In genomic region chrX:57286507-57287251, GRCh38 we compare ENCODE assay signal across 1 cellular context.
TF ChIP-seq lines count a peak whose summit lies in the region.

Gene FAAH2, plus strand, starts transcription at chrX:57286706. Its CDS starts 120 bp downstream, at chrX:57286826.

TF ChIP-seq in HepG2, 621 proteins besides CTCF, POLR2A, EP300 and RAD21 (continued from another document and continues in another):
- no peak for TF ChIP-seq ZNF276 (CRISPR knock-in tag; IDR thresholded peaks at IDR 0.05; ENCODE audit: low read depth)
- TF ChIP-seq ZNF687 (CRISPR knock-in tag; IDR thresholded peaks at IDR 0.05), result peak; percentile 37; the same call in 1 of the 2 replicates
- TF ChIP-seq ATF4 (CRISPR knock-in tag; IDR thresholded peaks at IDR 0.05), result 0 out of 4 replicates have a peak, but pooled peaks of 1 of the 2 experiments have one; percentile 39
- TF ChIP-seq ZNF772 (CRISPR knock-in tag; IDR thresholded peaks at IDR 0.05), result no peak
- TF ChIP-seq PLRG1 (conservative IDR thresholded peaks at IDR 0.05), result no peak
- 0 out of 2 replicates have a peak, but pooled peaks have one; percentile 11 for TF ChIP-seq ELF3 (CRISPR knock-in tag; IDR thresholded peaks at IDR 0.05)
- TF ChIP-seq XRCC5 (optimal IDR thresholded peaks at IDR 0.05; ENCODE audit: low read length), result peak; percentile 40
- no peak for TF ChIP-seq ASH2L (IDR thresholded peaks at IDR 0.05; ENCODE audit: insufficient read length, low read depth, low read length)
- TF ChIP-seq ZFX (CRISPR knock-in tag; IDR thresholded peaks at IDR 0.05; ENCODE audit: low read depth), result peak; percentile 56; the same call in 1 of the 2 replicates
- no peak for TF ChIP-seq ZNF550 (CRISPR knock-in tag; IDR thresholded peaks at IDR 0.05; ENCODE audit: borderline replicate concordance)
- no peak for TF ChIP-seq CEBPB (IDR thresholded peaks at IDR 0.05; ENCODE audit: borderline replicate concordance, low read depth, low read length)
- TF ChIP-seq HMGXB4 (CRISPR knock-in tag; IDR thresholded peaks at IDR 0.05; ENCODE audit: borderline replicate concordance in 1 of 2, low read depth in 1 of 2), result peak in 1 of 2 experiments; percentile 48; a peak in 2 of 4 replicates
- peak; percentile 51; the same call in 1 of the 2 replicates for TF ChIP-seq ZNF335 (CRISPR knock-in tag; IDR thresholded peaks at IDR 0.05)
- TF ChIP-seq ZMYM3 (CRISPR knock-in tag; IDR thresholded peaks at IDR 0.05), result peak; percentile 80
- TF ChIP-seq NFYC (CRISPR knock-in tag; IDR thresholded peaks at IDR 0.05), result no peak
- peak; percentile 49; the same call in 1 of the 2 replicates for TF ChIP-seq ZNF501 (CRISPR knock-in tag; IDR thresholded peaks at IDR 0.05)
- TF ChIP-seq ZBTB25 (CRISPR knock-in tag; IDR thresholded peaks at IDR 0.05), result no peak
- peak; percentile 39 for TF ChIP-seq TEAD3 (CRISPR knock-in tag; optimal IDR thresholded peaks at IDR 0.05; ENCODE audit: borderline replicate concordance)
- TF ChIP-seq ZNF574 (CRISPR knock-in tag; IDR thresholded peaks at IDR 0.05), result 0 out of 2 replicates have a peak, but pooled peaks have one; percentile 29
- no peak for TF ChIP-seq ZNF570 (CRISPR knock-in tag; IDR thresholded peaks at IDR 0.05; ENCODE audit: borderline replicate concordance)
- no peak for TF ChIP-seq ZNF644 (CRISPR knock-in tag; IDR thresholded peaks at IDR 0.05; ENCODE audit: low read depth)
- TF ChIP-seq KDM2A (CRISPR knock-in tag; IDR thresholded peaks at IDR 0.05; ENCODE audit: borderline replicate concordance, low read depth), result peak; percentile 44; the same call in 1 of the 2 replicates
- peak; percentile 36; the same call in 1 of the 2 replicates for TF ChIP-seq SIN3A (IDR thresholded peaks at IDR 0.05; ENCODE audit: borderline replicate concordance, low read depth, low read length)
- TF ChIP-seq ZSCAN21 (CRISPR knock-in tag; IDR thresholded peaks at IDR 0.05; ENCODE audit: borderline replicate concordance), result peak; percentile 85
- TF ChIP-seq PHF8 (CRISPR knock-in tag; IDR thresholded peaks at IDR 0.05), result peak; percentile 63
- 0 out of 2 replicates have a peak, but pooled peaks have one; percentile 32 for TF ChIP-seq MED1 (CRISPR knock-in tag; IDR thresholded peaks at IDR 0.05)
- TF ChIP-seq KAT8 (CRISPR knock-in tag; IDR thresholded peaks at IDR 0.05), result peak; percentile 50
- no peak for TF ChIP-seq ZNF616 (CRISPR knock-in tag; IDR thresholded peaks at IDR 0.05; ENCODE audit: low read depth)
- TF ChIP-seq SMAD3 (CRISPR knock-in tag; IDR thresholded peaks at IDR 0.05), result no peak
- peak; percentile 81 for TF ChIP-seq ZMYM4 (CRISPR knock-in tag; IDR thresholded peaks at IDR 0.05)
- TF ChIP-seq SPEN (CRISPR knock-in tag; IDR thresholded peaks at IDR 0.05; ENCODE audit: low read depth), result peak; percentile 34; the same call in 1 of the 2 replicates
- TF ChIP-seq ZFP91 (CRISPR knock-in tag; IDR thresholded peaks at IDR 0.05; ENCODE audit: borderline replicate concordance), result peak; percentile 18; the same call in 1 of the 2 replicates
- no peak for TF ChIP-seq RERE (CRISPR knock-in tag; IDR thresholded peaks at IDR 0.05; ENCODE audit: low read depth)
- TF ChIP-seq ZNF136 (CRISPR knock-in tag; IDR thresholded peaks at IDR 0.05; ENCODE audit: low read depth), result no peak
- no peak for TF ChIP-seq ELF1 (CRISPR knock-in tag; IDR thresholded peaks at IDR 0.05)
- TF ChIP-seq ATAD3A (CRISPR knock-in tag; IDR thresholded peaks at IDR 0.05), result no peak
- TF ChIP-seq ZBTB20 (CRISPR knock-in tag; IDR thresholded peaks at IDR 0.05; ENCODE audit: borderline replicate concordance, low read depth), result 0 out of 2 replicates have a peak, but pooled peaks have one; percentile 28
